12 cellular contexts compared by ENCODE assay signal in the genomic region with DNA sequence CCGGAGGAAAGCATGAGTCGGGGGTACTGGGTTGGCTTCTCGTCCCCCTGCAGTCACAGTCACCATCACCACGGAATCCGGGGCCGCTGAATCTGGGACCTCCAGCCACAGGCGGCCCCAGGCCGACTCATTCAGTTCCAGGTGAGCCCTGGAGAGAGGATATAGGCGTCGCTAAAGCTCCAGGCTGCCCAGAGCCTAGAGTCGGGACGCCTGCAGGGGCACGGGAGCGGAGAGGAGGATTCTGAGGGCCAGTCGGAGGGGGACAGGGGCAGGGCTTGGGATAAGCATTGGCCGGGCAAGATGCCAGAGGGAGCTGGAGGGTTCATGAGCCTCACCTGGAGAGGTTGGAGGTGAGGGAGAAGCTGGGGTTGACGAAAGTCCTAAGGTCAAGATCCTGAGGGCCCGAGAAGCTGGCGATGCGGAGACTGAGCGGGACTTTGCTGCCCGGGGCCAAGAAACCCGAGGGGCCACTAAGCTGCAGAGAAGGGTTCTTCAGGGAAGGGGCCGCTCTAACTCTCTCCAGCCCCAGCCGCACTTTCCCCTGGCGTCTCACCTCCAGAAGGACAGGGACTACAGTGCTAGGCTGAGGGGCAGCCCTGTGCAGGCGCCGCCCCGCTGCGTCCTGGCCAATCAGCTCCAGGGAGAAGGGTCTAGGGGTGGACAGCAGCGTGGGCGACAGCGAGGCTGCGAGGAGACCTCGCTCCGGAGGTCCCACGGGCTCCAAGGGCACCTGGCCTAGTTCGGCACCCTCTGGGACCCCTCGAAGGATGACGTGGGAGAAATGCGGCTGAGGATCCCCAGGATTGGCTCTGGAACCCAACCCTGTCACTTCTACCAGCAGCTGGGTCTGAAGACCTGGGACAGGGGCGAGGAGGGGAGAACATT. TPM values are rescaled to one million over a fixed set of nuclear protein-coding genes. Genes with fewer than 3 reads are reported as not detected.
DNase-seq lines count a peak whose midpoint lies in the region; ATAC-seq and TF ChIP-seq lines count a peak whose summit lies in the region.
"Had no signal": no experiment of that assay in that cellular context is flagged by ENCODE, and none has a peak within 500 bp of the region (broad histone marks: within the 10 kb centered on the region; RNA-seq: fewer than 3 reads in every experiment).

No MANE protein-coding gene starts in this region.

- H3K27ac ChIP-seq in right cardiac atrium (ENCODE audit: low read length), result no peak overlapping the region
- no peak overlapping the region for H3K27ac ChIP-seq in rectal smooth muscle tissue (ENCODE audit: low read depth, low read length)
- no peak overlapping the region for H3K27ac ChIP-seq in stomach
- H3K27ac ChIP-seq in PC-3 (ENCODE audit: low read length), result no peak overlapping the region

- no peak overlapping the region for H3K4me3 Mint-ChIP-seq in CD14-positive monocyte

- peaks cover 0 to 11% (median 4%) of the 10 kb centered on the region in 3 donors for H3K27me3 Mint-ChIP-seq in CD14-positive monocyte (ENCODE audit: low read depth in 3 of 3)

- H3K9me2 ChIP-seq in PC-3 (replicated peaks; ENCODE audit: low read length), result no peaks in the 10 kb centered on the region

- no peaks in the 10 kb centered on the region for H3K4me1 ChIP-seq in right cardiac atrium (ENCODE audit: control insufficient read depth, insufficient read depth, low read length)
- H3K4me1 ChIP-seq in rectal smooth muscle tissue (ENCODE audit: control insufficient read depth, insufficient read depth, low read length), result no peaks in the 10 kb centered on the region
- peaks cover 0 to 17% (median 5%) of the 10 kb centered on the region in 4 donors for H3K4me1 ChIP-seq in stomach
- 0 out of 2 replicates have a peak, but pooled peaks cover 5% of the 10 kb centered on the region for H3K4me1 ChIP-seq in PC-3 (ENCODE audit: insufficient read depth, low read length)

- TF ChIP-seq EP300 in stomach (IDR thresholded peaks at IDR 0.05), result no peak

- no peaks in the 10 kb centered on the region for H4K20me1 ChIP-seq in PC-3 (ENCODE audit: low read length)

- H3K9me3 Mint-ChIP-seq in CD14-positive monocyte, result peaks cover 0 to 1% (median 0%) of the 10 kb centered on the region in 7 donors

- H3K9me3 ChIP-seq in right cardiac atrium (ENCODE audit: control insufficient read depth, low read length), result no peaks in the 10 kb centered on the region
- H3K9me3 ChIP-seq in stomach, result no peaks in the 10 kb centered on the region
- H3K9me3 ChIP-seq in PC-3 (ENCODE audit: low read length), result no peaks in the 10 kb centered on the region
- H3K9me3 ChIP-seq: HAP-1 had no signal

- no TSS peak for BruUV-seq in PC-3 (replicated peaks; lab: Mats Ljungman, UMichigan)

- CTCF ChIA-PET in PC-3 (lab: Charles Lee), result interaction anchor here (0.6 kb wide), 1 partner anchor 47 kb away, joined by 3 read pairs; no protein-coding TSS in a partner anchor

- no peak for TF ChIP-seq CTCF in CD14-positive monocyte (IDR thresholded peaks at IDR 0.05)
- no peak for TF ChIP-seq CTCF in stomach (IDR thresholded peaks at IDR 0.05)
- no peak for TF ChIP-seq CTCF in PC-3 (conservative IDR thresholded peaks at IDR 0.05; ENCODE audit: low read depth, low read length)

- H3K36me3 ChIP-seq in rectal smooth muscle tissue (ENCODE audit: control insufficient read depth, insufficient read depth, low read length), result no peaks in the 10 kb centered on the region
- peaks cover 0 to 7% (median 0%) of the 10 kb centered on the region in 4 donors for H3K36me3 ChIP-seq in stomach
- H3K36me3 ChIP-seq in PC-3 (ENCODE audit: low read depth, low read length), result peaks cover 2% of the 10 kb centered on the region; the same call in 1 of the 2 replicates

- intact Hi-C loops in CD14-positive monocyte (cut with micrococcal nuclease) (loop anchor here in 1 of 2 donors (5.0 kb wide), 2 partner anchors 34 to 89 kb away; no protein-coding TSS in a partner anchor), right cardiac atrium (cut with DNase I) (no loop called here), stomach (cut with DNase I; ENCODE audit: low total_unique reads) (loop anchor here (10.0 kb wide), 1 partner anchor 81 kb away; the partner anchor contains the start of gene LY6G5C), PC-3 (cut with micrococcal nuclease) (loop anchor here (10.0 kb wide), 1 partner anchor 51 kb away; the partner anchor contains the start of gene LY6G6D)

- ATAC-seq in SK-N-SH treated with all-trans-retinoic acid at 6 μM for 48 hours (peak; percentile 81), right cardiac atrium (peak; percentile 43 to 70), HG03432 (IDR thresholded peaks at IDR 0.05; ENCODE audit: unreplicated experiment) (no peak), GM18517 (IDR thresholded peaks at IDR 0.05; ENCODE audit: unreplicated experiment) (no peak), PC-3 (no peak)

- H3K27me3 ChIP-seq in right cardiac atrium (ENCODE audit: control insufficient read depth, insufficient read depth), result no peaks in the 10 kb centered on the region
- H3K27me3 ChIP-seq in rectal smooth muscle tissue (ENCODE audit: control insufficient read depth, insufficient read depth, low read length), result no peaks in the 10 kb centered on the region
- peaks cover 0 to 7% (median 0%) of the 10 kb centered on the region in 3 donors for H3K27me3 ChIP-seq in stomach
- H3K27me3 ChIP-seq in PC-3 (ENCODE audit: low read length), result no peaks in the 10 kb centered on the region

- H3K36me3 Mint-ChIP-seq in CD14-positive monocyte, result peaks cover 17 to 27% of the 10 kb centered on the region in 2 donors

- TF ChIP-seq POLR2A in stomach (IDR thresholded peaks at IDR 0.05), result no peak

- no peaks in the 10 kb centered on the region for H3F3A ChIP-seq in PC-3 (ENCODE audit: low read length, unreplicated experiment)

- H3K9ac ChIP-seq in rectal smooth muscle tissue (ENCODE audit: low read length) (no peak overlapping the region), PC-3 (ENCODE audit: low read length) (no peak overlapping the region)

- peak overlapping the region in 4 of 7 donors; percentile 49 to 77 (median 70) for H3K27ac Mint-ChIP-seq in CD14-positive monocyte

- 42% methylated on average over 42 of the region's 42 CpGs for WGBS in right cardiac atrium
- WGBS in stomach, 5 donors, result 38 to 61% (median 44%) methylated on average over 31 to 42 of the region's 42 CpGs

- peaks cover 29% of the 10 kb centered on the region for H3K4me1 Mint-ChIP-seq in CD14-positive monocyte

- H2AFZ ChIP-seq in PC-3 (ENCODE audit: low read length), result no peak overlapping the region

- H3K4me2 ChIP-seq in PC-3 (ENCODE audit: low read length), result no peak overlapping the region

- no peak overlapping the region for H3K4me3 ChIP-seq in right cardiac atrium (ENCODE audit: low read length)
- peak overlapping the region; percentile 18 for H3K4me3 ChIP-seq in rectal smooth muscle tissue (ENCODE audit: low read length)
- peak overlapping the region in 2 of 4 donors; percentile 16 to 22 for H3K4me3 ChIP-seq in stomach
- no peak overlapping the region for H3K4me3 ChIP-seq in PC-3 (ENCODE audit: low read length)
- H3K4me3 ChIP-seq: HAP-1 had no signal

- POLR2A ChIA-PET in PC-3 (lab: Charles Lee; ENCODE audit: unreplicated experiment), result no interaction called here

- DNase-seq in CD14-positive monocyte (ENCODE audit: low spot score), result no peak
- peak in 1 of 3 donors; percentile 72 for DNase-seq in right cardiac atrium
- no peak for DNase-seq in stomach
- no peak for DNase-seq in PC-3
- DNase-seq: activated CD4-positive, alpha-beta T cell treated with anti-CD3 and anti-CD28 coated beads, Interleukin-2, amount 50 U/mL, for 1 hour; foreskin melanocyte; NCI-H1436 treated with DMSO at 0.1 percent for 48 hours had no signal

- no peaks in the 10 kb centered on the region for H3K79me2 ChIP-seq in PC-3 (ENCODE audit: low read length)

TF ChIP-seq in SK-N-SH treated with all-trans-retinoic acid at 6 μM for 48 hours, 23 proteins besides CTCF, POLR2A, EP300 and RAD21 (continues in another document):
- TF ChIP-seq ZFP3 (CRISPR knock-in tag; IDR thresholded peaks at IDR 0.05), result no peak
- no peak for TF ChIP-seq ZFP30 (CRISPR knock-in tag; IDR thresholded peaks at IDR 0.05)
- no peak for TF ChIP-seq BACH2 (CRISPR knock-in tag; IDR thresholded peaks at IDR 0.05; ENCODE audit: borderline replicate concordance)
- TF ChIP-seq TOX (CRISPR knock-in tag; IDR thresholded peaks at IDR 0.05; ENCODE audit: borderline replicate concordance), result no peak
- no peak for TF ChIP-seq PPARA (CRISPR knock-in tag; IDR thresholded peaks at IDR 0.05; ENCODE audit: borderline replicate concordance)
- no peak for TF ChIP-seq ZC3H10 (CRISPR knock-in tag; IDR thresholded peaks at IDR 0.05)

RNA-seq across cellular contexts. Expression of gene SAPCD1, which starts 3.7 kb away (rescaled TPM):
- polyA plus RNA-seq in CD14-positive monocyte (not detected), right cardiac atrium (0.25 TPM), stomach (1 to 10 TPM; 2.4 to 5.4 (median 2.9) TPM)
- total RNA-seq in right cardiac atrium (under 1 TPM in 1 of 4 donors, not detected in 3; 0.50 TPM), stomach (10 to 100 TPM in 2 of 5 donors, 1 to 10 TPM in 2, not detected in 1; 2.7 to 40.8 (median 7.6) TPM), PC-3 (2014; rRNA removed) (4.2 and 6.0 TPM in 2 replicates)

RNA-seq across cellular contexts. Expression of gene VWA7, which starts 11.0 kb away (rescaled TPM):
- polyA plus RNA-seq in CD14-positive monocyte (not detected), right cardiac atrium (3.2 TPM), stomach (1 to 10 TPM; 1.3 to 1.4 (median 1.4) TPM)
- total RNA-seq in right cardiac atrium (10 to 100 TPM in 1 of 4 donors, 1 to 10 TPM in 3; 3.4 to 12.8 (median 8.2) TPM), stomach (10 to 100 TPM in 1 of 5 donors, 1 to 10 TPM in 3, not detected in 1; 4.2 to 18.3 (median 7.5) TPM), PC-3 (2014; rRNA removed) (0.98 and 1.9 TPM in 2 replicates)

RNA-seq across cellular contexts. Expression of gene MSH5, which starts 26.3 kb away (rescaled TPM):
- polyA plus RNA-seq in CD14-positive monocyte (1 to 10 TPM in 1 of 2 donors, under 1 TPM in 1; 0.58 to 1.9 TPM), right cardiac atrium (1.8 TPM), stomach (1 to 10 TPM; 2.9 to 9.3 (median 3.2) TPM)
- total RNA-seq in right cardiac atrium (1 to 10 TPM; 2.6 to 3.2 (median 3.0) TPM), stomach (10 to 100 TPM in 4 of 5 donors, 1 to 10 TPM in 1; 4.1 to 66.4 (median 21.4) TPM), PC-3 (2014; rRNA removed) (22.7 and 23.0 TPM in 2 replicates)

RNA-seq across cellular contexts. Expression of gene VARS1, which starts 29.4 kb away (rescaled TPM):
- polyA plus RNA-seq in CD14-positive monocyte, result 10 to 100 TPM; 27.3 to 28.9 TPM
- total RNA-seq in right cardiac atrium, result 10 to 100 TPM; 21.7 to 30.6 (median 26.9) TPM
- polyA plus RNA-seq in right cardiac atrium, result 14.8 TPM
- 10 to 100 TPM; 21.6 to 56.5 (median 24.1) TPM for total RNA-seq in stomach
- 10 to 100 TPM; 11.0 to 31.8 (median 27.7) TPM for polyA plus RNA-seq in stomach
- total RNA-seq in PC-3 (2014; rRNA removed), result 89.8 and 130 TPM in 2 replicates

RNA-seq across cellular contexts. Expression of gene CLIC1, which starts 29.8 kb away (rescaled TPM):
- polyA plus RNA-seq in CD14-positive monocyte (1,000 to 10,000 TPM; 1,196 to 1,304 TPM), right cardiac atrium (116 TPM), stomach (100 to 1,000 TPM; 331 to 597 (median 348) TPM)
- total RNA-seq in right cardiac atrium (100 to 1,000 TPM in 3 of 4 donors, 10 to 100 TPM in 1; 99.4 to 153 (median 116) TPM), stomach (100 to 1,000 TPM in 4 of 5 donors, 10 to 100 TPM in 1; 33.8 to 381 (median 117) TPM), PC-3 (2014; rRNA removed) (708 and 743 TPM in 2 replicates)

Comparison
In these comparisons a context has a peak if more than half of its experiments do, and no peak if none do; other contexts are left out.
1. ATAC-seq: peak in SK-N-SH treated with all-trans-retinoic acid at 6 μM for 48 hours (single experiment) and right cardiac atrium (2 of 2); none in HG03432 (single experiment), GM18517 (single experiment) and PC-3 (single experiment).
2. intact Hi-C loops: an anchor here in stomach (10.0 kb wide) and PC-3 (10.0 kb wide); none called in right cardiac atrium.